ENCODE assay signal across 14 cellular contexts in the genomic region with DNA sequence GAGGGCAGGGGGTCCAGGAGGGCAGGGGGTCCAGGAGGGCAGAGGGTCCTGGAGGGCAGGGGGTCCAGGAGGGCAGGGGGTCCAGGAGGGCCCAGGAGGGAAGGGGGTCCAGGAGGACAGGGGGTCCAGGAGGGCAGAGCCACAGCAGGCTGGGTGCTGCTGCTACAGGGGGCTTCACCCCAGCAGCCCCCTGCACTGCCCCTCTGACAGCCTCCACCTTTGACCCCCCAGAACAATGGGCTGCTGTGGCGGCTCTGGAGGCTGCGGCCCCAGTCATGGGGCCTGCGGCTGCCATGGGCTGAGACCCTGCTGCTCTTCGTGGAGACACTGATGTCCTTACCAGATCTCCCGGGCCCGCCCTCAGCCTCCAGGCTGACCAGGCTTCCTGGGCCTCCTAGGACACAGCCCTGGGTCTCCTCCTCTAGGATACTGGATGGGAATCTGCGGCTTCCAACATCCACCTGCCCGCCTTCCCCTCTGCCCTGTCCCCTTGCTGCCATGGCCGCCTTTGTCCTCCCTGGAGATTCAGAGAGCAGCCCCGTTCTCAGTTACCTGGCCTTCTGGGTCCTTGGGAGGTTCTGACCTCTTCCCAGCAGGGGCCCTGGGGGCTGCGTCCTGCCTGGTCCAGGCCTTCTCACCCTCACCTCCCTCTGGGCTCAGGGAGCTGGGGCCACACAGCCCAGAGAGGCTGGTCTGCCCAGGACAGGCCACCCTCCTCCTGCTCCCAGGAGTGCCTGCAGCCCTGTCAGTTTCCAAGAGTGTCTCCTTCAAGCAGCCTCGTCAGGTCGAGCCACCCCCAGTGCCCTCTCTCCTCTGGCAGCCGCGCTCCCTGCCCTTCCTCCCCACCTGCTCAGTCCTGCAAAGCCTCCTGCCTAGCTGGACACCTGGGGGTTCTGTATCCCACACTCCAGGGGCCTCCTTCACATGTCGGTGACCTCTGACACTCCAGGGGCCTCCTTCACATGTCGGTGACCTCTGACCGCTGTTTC. TPM values are rescaled to one million over a fixed set of nuclear protein-coding genes. Genes with fewer than 3 reads are reported as not detected.
A peak's percentile ranks its signal among the peaks of the same experiment; 100 is the strongest.
DNase-seq lines count a peak whose midpoint lies in the region; ATAC-seq and TF ChIP-seq lines count a peak whose summit lies in the region.
"Not testable (repeated sequence)": the region's sequence is repeated elsewhere in the genome, so short reads cannot be mapped to it uniquely, and the experiment has no call there.
"Had no signal": no experiment of that assay in that cellular context is flagged by ENCODE, and none has a peak within 500 bp of the region (broad histone marks: within the 10 kb centered on the region; RNA-seq: fewer than 3 reads in every experiment).

No MANE protein-coding gene starts in this region.

- intact Hi-C loops in right lobe of liver (cut with DNase I); mucosa of descending colon (cut with DNase I, micrococcal nuclease); aorta (cut with DNase I): not testable (repeated sequence)

- TF ChIP-seq CTCF in right lobe of liver (IDR thresholded peaks at IDR 0.05); mucosa of descending colon (IDR thresholded peaks at IDR 0.05); progenitor cell of endocrine pancreas (IDR thresholded peaks at IDR 0.05; ENCODE audit: unreplicated experiment): not testable (repeated sequence)

- not testable (repeated sequence) for H3K36me3 Mint-ChIP-seq in activated T-helper 17 cell treated with anti-CD3 and anti-CD28 coated beads, Interleukin-2, amount 50 U/mL, for 72 hours (ENCODE audit: low read depth); progenitor cell of endocrine pancreas (ENCODE audit: insufficient read depth)

- not testable (repeated sequence) for H3K4me3 Mint-ChIP-seq in activated T-helper 17 cell treated with anti-CD3 and anti-CD28 coated beads, Interleukin-2, amount 50 U/mL, for 72 hours; progenitor cell of endocrine pancreas (ENCODE audit: low read depth)

- H3K27me3 Mint-ChIP-seq in activated T-helper 17 cell treated with anti-CD3 and anti-CD28 coated beads, Interleukin-2, amount 50 U/mL, for 72 hours: peaks cover 13% of the 10 kb centered on the region
- not testable (repeated sequence) for H3K27me3 Mint-ChIP-seq in progenitor cell of endocrine pancreas

- not testable (repeated sequence) for H3K27me3 ChIP-seq in NT2/D1 (ENCODE audit: insufficient read depth, insufficient read length); right lobe of liver; aorta (ENCODE audit: control insufficient read depth in 1 of 2, insufficient read depth in 2 of 2, low read length in 1 of 2)

- 56% methylated on average over 9 of the region's 18 CpGs for WGBS in right lobe of liver (ENCODE audit: insufficient coverage, low coverage, low lambda C conversion rate, missing lambda C conversion rate)
- 85 to 88% methylated on average over 11 to 16 of the region's 18 CpGs for WGBS in aorta, 2 donors

- H3K36me3 ChIP-seq in NT2/D1 (ENCODE audit: insufficient read depth, insufficient read length, low read length); right lobe of liver; mucosa of descending colon (ENCODE audit: low read depth); aorta (ENCODE audit: control insufficient read depth in 1 of 2, insufficient read depth in 2 of 2, low read length in 1 of 2): not testable (repeated sequence)

- H3K27ac Mint-ChIP-seq in activated T-helper 17 cell treated with anti-CD3 and anti-CD28 coated beads, Interleukin-2, amount 50 U/mL, for 72 hours: not testable (repeated sequence)
- H3K27ac Mint-ChIP-seq in progenitor cell of endocrine pancreas: peak overlapping the region; percentile 88

- H3K4me1 Mint-ChIP-seq in activated T-helper 17 cell treated with anti-CD3 and anti-CD28 coated beads, Interleukin-2, amount 50 U/mL, for 72 hours: not testable (repeated sequence)
- H3K4me1 Mint-ChIP-seq in progenitor cell of endocrine pancreas (ENCODE audit: low read depth): peaks cover 33% of the 10 kb centered on the region

- H3K4me3 ChIP-seq in NT2/D1 (ENCODE audit: insufficient read length, low read depth); mucosa of descending colon; aorta (ENCODE audit: low read length in 2 of 2): not testable (repeated sequence)
- H3K4me3 ChIP-seq in right lobe of liver: peak overlapping the region in 1 of 3 donors; percentile 44

- DNase-seq in NT2/D1 (ENCODE audit: low read depth, low spot score); right lobe of liver; progenitor cell of endocrine pancreas (ENCODE audit: low spot score, unreplicated experiment); aorta: not testable (repeated sequence)
- peak in 1 of 3 donors; percentile 39 for DNase-seq in mucosa of descending colon

- not testable (repeated sequence) for TF ChIP-seq POLR2A in right lobe of liver (IDR thresholded peaks at IDR 0.05)

- peak; percentile 13 for ATAC-seq in activated T-helper 17 cell treated with anti-CD3 and anti-CD28 coated beads, Interleukin-2, amount 50 U/mL, for 72 hours (replicated peaks)
- ATAC-seq in esophagus mucosa (peak; percentile 28), right lobe of liver (peak in 3 of 4 donors; percentile 0 to 3 (median 2)), mucosa of descending colon (peak; percentile 31), aorta (ENCODE audit: low FRiP score) (peak; percentile 27)

- not testable (repeated sequence) for H3K9me3 ChIP-seq in NT2/D1 (ENCODE audit: insufficient read depth, low read length); right lobe of liver; mucosa of descending colon; aorta (ENCODE audit: control insufficient read depth, low read length)

- peak overlapping the region; percentile 53 to 93 (median 84) for H3K27ac ChIP-seq in right lobe of liver
- not testable (repeated sequence) for H3K27ac ChIP-seq in aorta (ENCODE audit: low read depth in 1 of 2, low read length in 2 of 2)

- H3K9me3 Mint-ChIP-seq in activated T-helper 17 cell treated with anti-CD3 and anti-CD28 coated beads, Interleukin-2, amount 50 U/mL, for 72 hours; progenitor cell of endocrine pancreas (ENCODE audit: low read depth): not testable (repeated sequence)

- not testable (repeated sequence) for H3K4me1 ChIP-seq in NT2/D1 (ENCODE audit: insufficient read depth, insufficient read length); mucosa of descending colon (ENCODE audit: low read depth); aorta (ENCODE audit: control insufficient read depth in 1 of 2, insufficient read depth in 2 of 2, low read length in 2 of 2)
- peaks cover 0 to 28% (median 2%) of the 10 kb centered on the region in 4 donors for H3K4me1 ChIP-seq in right lobe of liver

- peak overlapping the region; percentile 12 for H3K9ac ChIP-seq in NT2/D1 (ENCODE audit: insufficient read length, low read depth)

RNA-seq across cellular contexts. Expression of a gene that starts 11.8 kb away (rescaled TPM):
- total RNA-seq in activated T-helper 17 cell treated with anti-CD3 and anti-CD28 coated beads, Interleukin-2, amount 50 U/mL, for 72 hours: not detected
- total RNA-seq in esophagus mucosa: not detected
- 1 to 10 TPM in 3 of 6 experiments, under 1 TPM in 2, not detected in 1; 0.79 to 1.5 (median 1.2) TPM for total RNA-seq in right lobe of liver
- total RNA-seq in mucosa of descending colon: not detected
- total RNA-seq in progenitor cell of endocrine pancreas: not detected in 2 replicates
- not detected for total RNA-seq in aorta
- polyA plus RNA-seq in aorta: not detected
- total RNA-seq: A673; CD4-positive, alpha-beta memory T cell; Daoy; G401; M059J; Right ventricle myocardium superior; SJSA1 had no signal
- polyA plus RNA-seq: CD4-positive, alpha-beta memory T cell had no signal

RNA-seq across cellular contexts. Expression of a gene that starts 55.6 kb away (rescaled TPM):
- not detected for total RNA-seq in activated T-helper 17 cell treated with anti-CD3 and anti-CD28 coated beads, Interleukin-2, amount 50 U/mL, for 72 hours
- total RNA-seq in esophagus mucosa (not detected), right lobe of liver (not detected), mucosa of descending colon (1 to 10 TPM in 1 of 3 donors, under 1 TPM in 2; 0.32 to 1.6 (median 0.75) TPM), progenitor cell of endocrine pancreas (not detected in 2 replicates), aorta (not detected)
- polyA plus RNA-seq in aorta: not detected
- total RNA-seq: A673; CD4-positive, alpha-beta memory T cell; Daoy; G401; M059J; Right ventricle myocardium superior; SJSA1 had no signal
- polyA plus RNA-seq: CD4-positive, alpha-beta memory T cell had no signal
